35 cellular contexts compared by ENCODE assay signal in genomic region chr1:204045430-204045829, GRCh38. TPM values are rescaled to one million over a fixed set of nuclear protein-coding genes. Genes with fewer than 3 reads are reported as not detected.
DNase-seq lines count a peak whose midpoint lies in the region; ATAC-seq, FAIRE-seq and TF ChIP-seq lines count a peak whose summit lies in the region.
"Had no signal": no experiment of that assay in that cellular context is flagged by ENCODE, and none has a peak within 500 bp of the region (broad histone marks: within the 10 kb centered on the region; RNA-seq: fewer than 3 reads in every experiment).

No MANE protein-coding gene starts in this region.

- no peaks in the 10 kb centered on the region for H3K9me3 ChIP-seq in left ventricle myocardium inferior (replicated peaks)
- H3K9me3 ChIP-seq in psoas muscle: no peaks in the 10 kb centered on the region
- H3K9me3 ChIP-seq: A549, esophagus muscularis mucosa had no signal

- no peak overlapping the region for H3K4me3 Mint-ChIP-seq in activated CD8-positive, alpha-beta T cell treated with anti-CD3 and anti-CD28 coated beads for 36 hours
- no peak overlapping the region for H3K4me3 Mint-ChIP-seq in CD14-positive monocyte
- H3K4me3 Mint-ChIP-seq: activated CD4-positive, alpha-beta memory T cell treated with anti-CD3 and anti-CD28 coated beads for 36 hours; CD4-positive, alpha-beta T cell; central memory CD8-positive, alpha-beta T cell; endodermal cell; HFFc6; naive B cell; type B pancreatic cell had no signal

- WGBS in psoas muscle, 3 donors: 66 to 76% (median 73%) methylated on average over 8 of the region's 8 CpGs

- POLR2A ChIA-PET in activated CD8-positive, alpha-beta T cell treated with anti-CD3 and anti-CD28 coated beads for 36 hours (lab: Charles Lee): no interaction called here

- H3K9me3 Mint-ChIP-seq in activated CD8-positive, alpha-beta T cell treated with anti-CD3 and anti-CD28 coated beads for 36 hours: no peaks in the 10 kb centered on the region
- peaks cover 0 to 2% (median 0%) of the 10 kb centered on the region in 7 donors for H3K9me3 Mint-ChIP-seq in CD14-positive monocyte
- H3K9me3 Mint-ChIP-seq: activated CD4-positive, alpha-beta memory T cell treated with anti-CD3 and anti-CD28 coated beads for 36 hours; CD4-positive, alpha-beta T cell; central memory CD8-positive, alpha-beta T cell; endodermal cell; HFFc6; type B pancreatic cell had no signal

- no peaks in the 10 kb centered on the region for H3K27me3 Mint-ChIP-seq in activated CD8-positive, alpha-beta T cell treated with anti-CD3 and anti-CD28 coated beads for 36 hours
- H3K27me3 Mint-ChIP-seq in CD14-positive monocyte (ENCODE audit: low read depth in 3 of 3): peaks cover 0 to 6% (median 4%) of the 10 kb centered on the region in 3 donors
- H3K27me3 Mint-ChIP-seq: activated CD4-positive, alpha-beta memory T cell treated with anti-CD3 and anti-CD28 coated beads for 36 hours had no signal

- TF ChIP-seq CTCF in left ventricle myocardium inferior (IDR thresholded peaks at IDR 0.05; ENCODE audit: borderline replicate concordance): no peak
- TF ChIP-seq CTCF in psoas muscle (IDR thresholded peaks at IDR 0.05): no peak
- no peak for TF ChIP-seq CTCF in dorsolateral prefrontal cortex (IDR thresholded peaks at IDR 0.05 in 54 of 56, conservative IDR thresholded peaks at IDR 0.05 in 2 of 56; ENCODE audit: low read depth in 1 of 56, partially characterized antibody in 56 of 56)
- no peak for TF ChIP-seq CTCF in activated CD8-positive, alpha-beta T cell treated with anti-CD3 and anti-CD28 coated beads for 36 hours (IDR thresholded peaks at IDR 0.05)
- no peak for TF ChIP-seq CTCF in CD14-positive monocyte (IDR thresholded peaks at IDR 0.05)

- H3K36me3 ChIP-seq in left ventricle myocardium inferior (no peaks in the 10 kb centered on the region), psoas muscle (ENCODE audit: insufficient read depth in 1 of 2, low read depth in 1 of 2) (no peaks in the 10 kb centered on the region)
- H3K36me3 ChIP-seq: esophagus muscularis mucosa had no signal

- intact Hi-C loops in left ventricle myocardium inferior (cut with micrococcal nuclease): no loop called here
- intact Hi-C loops in psoas muscle (cut with DNase I): no loop called here
- intact Hi-C loops in dorsolateral prefrontal cortex (cut with DNase I): no loop called here
- intact Hi-C loops in activated CD8-positive, alpha-beta T cell treated with anti-CD3 and anti-CD28 coated beads for 36 hours (cut with micrococcal nuclease): no loop called here
- intact Hi-C loops in CD14-positive monocyte (cut with micrococcal nuclease): no loop called here

- ATAC-seq in psoas muscle: peak in 3 of 4 donors; percentile 36 to 46 (median 43)
- no peak for ATAC-seq in activated CD8-positive, alpha-beta T cell treated with anti-CD3 and anti-CD28 coated beads for 36 hours
- ATAC-seq: A549, SK-N-SH treated with all-trans-retinoic acid at 6 μM for 48 hours had no signal

- no peak overlapping the region for H3K27ac Mint-ChIP-seq in activated CD8-positive, alpha-beta T cell treated with anti-CD3 and anti-CD28 coated beads for 36 hours
- H3K27ac Mint-ChIP-seq in CD14-positive monocyte: no peak overlapping the region
- H3K27ac Mint-ChIP-seq: activated CD4-positive, alpha-beta memory T cell treated with anti-CD3 and anti-CD28 coated beads for 36 hours; CD4-positive, alpha-beta T cell; endodermal cell; HFFc6; type B pancreatic cell had no signal

- no peak for FAIRE-seq in H54 (lab: Jason Lieb, UNC)
- FAIRE-seq: A549, D721Med had no signal

- H3K4me1 ChIP-seq in left ventricle myocardium inferior: peaks cover 50% of the 10 kb centered on the region
- H3K4me1 ChIP-seq in psoas muscle: no peaks in the 10 kb centered on the region
- H3K4me1 ChIP-seq: A549 had no signal

- no peaks in the 10 kb centered on the region for H3K36me3 Mint-ChIP-seq in activated CD8-positive, alpha-beta T cell treated with anti-CD3 and anti-CD28 coated beads for 36 hours (ENCODE audit: low read depth)
- H3K36me3 Mint-ChIP-seq in CD14-positive monocyte: no peaks in the 10 kb centered on the region
- H3K36me3 Mint-ChIP-seq: activated CD4-positive, alpha-beta memory T cell treated with anti-CD3 and anti-CD28 coated beads for 36 hours; naive B cell; type B pancreatic cell had no signal

- CTCF ChIA-PET in activated CD8-positive, alpha-beta T cell treated with anti-CD3 and anti-CD28 coated beads for 36 hours (lab: Charles Lee): no interaction called here

- TF ChIP-seq POLR2A in H54 (IDR thresholded peaks at IDR 0.05; ENCODE audit: low read depth, low read length): no peak

- no peaks in the 10 kb centered on the region for H3K4me1 Mint-ChIP-seq in activated CD8-positive, alpha-beta T cell treated with anti-CD3 and anti-CD28 coated beads for 36 hours (ENCODE audit: low read depth)
- H3K4me1 Mint-ChIP-seq in CD14-positive monocyte: peaks cover 4% of the 10 kb centered on the region
- H3K4me1 Mint-ChIP-seq: central memory CD8-positive, alpha-beta T cell; naive B cell had no signal

- H3K27me3 ChIP-seq in left ventricle myocardium inferior (ENCODE audit: low read depth) (no peaks in the 10 kb centered on the region), psoas muscle (ENCODE audit: insufficient read depth in 3 of 3, low read length in 2 of 3) (no peaks in the 10 kb centered on the region), dorsolateral prefrontal cortex (no peaks in the 10 kb centered on the region)
- H3K27me3 ChIP-seq: esophagus muscularis mucosa had no signal

- H3K27ac ChIP-seq in left ventricle myocardium inferior (replicated peaks) (peak overlapping the region; percentile 85), psoas muscle (peak overlapping the region; percentile 9), dorsolateral prefrontal cortex (no peak overlapping the region)
- H3K27ac ChIP-seq: A549, esophagus muscularis mucosa, GM23248, HL-60 had no signal

- DNase-seq in COR-L47 (lab: John Stamatoyannopoulos, UW): peak; percentile 47
- peak; percentile 86 for DNase-seq in dermis blood vessel endothelial cell
- peak; percentile 51 for DNase-seq in left ventricle myocardium inferior
- DNase-seq in psoas muscle: peak; percentile 39 to 58
- no peak for DNase-seq in dorsolateral prefrontal cortex
- DNase-seq in activated CD8-positive, alpha-beta T cell treated with anti-CD3 and anti-CD28 coated beads for 36 hours: no peak
- no peak for DNase-seq in CD14-positive monocyte (ENCODE audit: low spot score)
- no peak for DNase-seq in H54 (ENCODE audit: insufficient read length, low spot score)
- DNase-seq: activated CD4-positive, alpha-beta memory T cell treated with anti-CD3 and anti-CD28 coated beads for 36 hours; activated CD4-positive, CD25-positive, alpha-beta regulatory T cell treated with anti-CD3 and anti-CD28 coated beads, Interleukin-2, amount 50 U/mL, for 72 hours; activated CD8-positive, alpha-beta memory T cell treated with anti-CD3 and anti-CD28 coated beads, Interleukin-2, amount 50 U/mL, for 4 hours; activated naive CD4-positive, alpha-beta T cell; CD4-positive, alpha-beta T cell; endodermal cell; foreskin melanocyte; GM23248; HFFc6; hippocampal formation; Kasumi-1; midbrain; naive B cell; NCI-H1436 treated with DMSO at 0.1 percent for 48 hours; NCI-H2081 treated with DMSO at 0.1 percent for 48 hours; NCI-H2227 treated with DMSO at 0.1 percent for 48 hours; NCI-H526; NK-92 treated with Interleukin-12 subunit alpha and Interleukin-12 subunit beta, amount 100 ng/mL, for 24 hours; stimulated activated CD4-positive, alpha-beta T cell treated with anti-CD3 and anti-CD28 coated beads, Interleukin-4, amount 100 ng/mL, for 24 hours; T-helper 2 cell had no signal

- H3K4me3 ChIP-seq in left ventricle myocardium inferior (no peak overlapping the region), psoas muscle (no peak overlapping the region), dorsolateral prefrontal cortex (no peak overlapping the region)
- H3K4me3 ChIP-seq: A549, esophagus muscularis mucosa, GM23248 had no signal

RNA-seq across cellular contexts. Expression of gene SOX13, which starts 27.5 kb away (rescaled TPM):
- total RNA-seq in dermis blood vessel endothelial cell: 15.3 and 23.0 TPM in 2 replicates
- total RNA-seq in left ventricle myocardium inferior: 13.1 TPM
- total RNA-seq in psoas muscle: 10 to 100 TPM in 2 of 4 donors, 1 to 10 TPM in 2; 8.5 to 19.6 (median 9.4) TPM
- 10 to 100 TPM in 1 of 3 donors, 1 to 10 TPM in 2; 5.2 to 13.1 (median 9.4) TPM for polyA plus RNA-seq in psoas muscle
- total RNA-seq in dorsolateral prefrontal cortex: 10 to 100 TPM; 13.7 to 62.1 (median 24.8) TPM
- 1 to 10 TPM; 1.6 to 1.7 TPM for total RNA-seq in activated CD8-positive, alpha-beta T cell treated with anti-CD3 and anti-CD28 coated beads for 36 hours
- polyA plus RNA-seq in CD14-positive monocyte: not detected

Comparison
In these comparisons a context has a peak if more than half of its experiments do, and no peak if none do; other contexts are left out.
1. DNase-seq: peak in COR-L47 (single experiment), dermis blood vessel endothelial cell (single experiment), left ventricle myocardium inferior (single experiment) and psoas muscle (2 of 2); none in dorsolateral prefrontal cortex (0 of 10), activated CD8-positive, alpha-beta T cell treated with anti-CD3 and anti-CD28 coated beads for 36 hours (single experiment), CD14-positive monocyte (single experiment) and H54 (single experiment).
2. H3K27ac ChIP-seq: peak in left ventricle myocardium inferior (single experiment) and psoas muscle (single experiment); none in dorsolateral prefrontal cortex (0 of 59).